In genomic region chr16:57890752-57891111, GRCh38 we compare ENCODE assay signal across 13 cellular contexts.
"Had no signal": no experiment of that assay in that cellular context is flagged by ENCODE, and none has a peak within 500 bp of the region (broad histone marks: within the 10 kb centered on the region; RNA-seq: fewer than 3 reads in every experiment).

No MANE protein-coding gene starts in this region.

- H3K9me3 ChIP-seq: breast epithelium, esophagus squamous epithelium, neutrophil, suprapubic skin, upper lobe of right lung had no signal

- H3K36me3 Mint-ChIP-seq: activated naive CD4-positive, alpha-beta T cell treated with anti-CD3 and anti-CD28 coated beads, Interleukin-2, amount 50 U/mL, for 24 hours; WTC11 had no signal

- H3K9me3 Mint-ChIP-seq: activated CD4-positive, alpha-beta T cell treated with anti-CD3 and anti-CD28 coated beads, Interleukin-2, amount 10 ng/mL, durations not matched to agents 24 days and 14 days; activated naive CD4-positive, alpha-beta T cell treated with anti-CD3 and anti-CD28 coated beads, Interleukin-2, amount 50 U/mL, for 24 hours; T-helper 1 cell treated with Interleukin-12 subunit alpha and Interleukin-12 subunit beta and Interleukin-4 antibody, amounts not matched to agents 30 μg/mL and 1 μg/mL, for 36 hours; WTC11 had no signal

- H3K36me3 ChIP-seq: breast epithelium, esophagus squamous epithelium, neutrophil, suprapubic skin, upper lobe of right lung had no signal

- H3K27ac Mint-ChIP-seq: activated CD4-positive, alpha-beta T cell treated with anti-CD3 and anti-CD28 coated beads, Interleukin-2, amount 10 ng/mL, durations not matched to agents 24 days and 14 days; activated naive CD4-positive, alpha-beta T cell treated with anti-CD3 and anti-CD28 coated beads, Interleukin-2, amount 50 U/mL, for 24 hours; memory B cell; T-helper 1 cell treated with Interleukin-12 subunit alpha and Interleukin-12 subunit beta and Interleukin-4 antibody, amounts not matched to agents 30 μg/mL and 1 μg/mL, for 36 hours; WTC11 had no signal

- DNase-seq: activated CD4-positive, alpha-beta T cell treated with anti-CD3 and anti-CD28 coated beads, Interleukin-2, amount 10 ng/mL, durations not matched to agents 24 days and 14 days; esophagus squamous epithelium; left colon; stimulated activated CD4-positive, alpha-beta T cell treated with anti-CD3 and anti-CD28 coated beads, Interleukin-2, amount 100 ng/mL, for 24 hours; stimulated activated naive CD4-positive, alpha-beta T cell treated with Interleukin-2 at 50 U/mL for 16 hours; upper lobe of right lung had no signal

- H3K27me3 ChIP-seq: breast epithelium, suprapubic skin, upper lobe of right lung had no signal

- H3K4me1 ChIP-seq: breast epithelium had no signal

- ATAC-seq: left colon, upper lobe of right lung, WTC11 had no signal

- H3K4me3 Mint-ChIP-seq: activated CD4-positive, alpha-beta T cell treated with anti-CD3 and anti-CD28 coated beads, Interleukin-2, amount 10 ng/mL, durations not matched to agents 24 days and 14 days; activated naive CD4-positive, alpha-beta T cell treated with anti-CD3 and anti-CD28 coated beads, Interleukin-2, amount 50 U/mL, for 24 hours; memory B cell; T-helper 1 cell treated with Interleukin-12 subunit alpha and Interleukin-12 subunit beta and Interleukin-4 antibody, amounts not matched to agents 30 μg/mL and 1 μg/mL, for 36 hours; WTC11 had no signal

- H3K4me3 ChIP-seq: breast epithelium, esophagus squamous epithelium, suprapubic skin, upper lobe of right lung had no signal

- H3K27ac ChIP-seq: breast epithelium, neutrophil, suprapubic skin had no signal
